In the genomic region with DNA sequence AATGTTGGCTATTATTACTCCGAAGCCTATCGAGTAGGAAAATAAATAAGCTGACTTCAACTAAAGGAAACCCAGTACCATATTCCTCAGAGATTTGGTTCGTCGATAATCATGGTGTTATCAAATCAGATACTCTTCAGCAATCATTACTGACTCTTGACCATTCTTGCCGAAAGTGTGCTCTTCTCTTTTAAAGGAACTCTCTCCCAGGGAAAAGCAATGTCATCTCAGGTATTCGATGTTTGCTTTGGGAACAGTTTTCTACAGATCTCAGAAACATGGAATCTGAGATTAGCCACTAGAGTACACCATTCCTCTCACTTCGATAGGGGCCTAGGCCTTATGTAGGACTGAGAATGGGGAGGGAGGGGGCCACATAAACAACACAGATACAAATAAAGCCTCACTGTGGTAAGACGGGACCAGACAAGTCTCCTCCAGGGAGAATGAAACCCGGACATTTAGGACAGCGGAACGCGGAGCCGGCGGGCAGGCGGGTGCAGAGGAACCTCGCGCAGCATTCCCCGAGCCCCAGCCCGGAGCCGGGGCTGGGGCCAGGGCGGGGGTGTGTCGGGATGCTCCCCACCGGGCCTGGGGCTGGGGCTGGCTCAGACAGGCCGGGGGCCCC, we compare ENCODE assay signal across 8 cellular contexts. TPM values are rescaled to one million over a fixed set of nuclear protein-coding genes. Genes with fewer than 3 reads are reported as not detected.
DNase-seq lines count a peak whose midpoint lies in the region; ATAC-seq, FAIRE-seq and TF ChIP-seq lines count a peak whose summit lies in the region.

No MANE protein-coding gene starts in this region.

- H3K4me1 ChIP-seq in BLaER1 (peaks cover 48% of the 10 kb centered on the region), esophagus (ENCODE audit: control insufficient read depth in 2 of 2, insufficient read depth in 2 of 2, low read length in 1 of 2) (no peaks in the 10 kb centered on the region), muscle layer of duodenum (ENCODE audit: control insufficient read depth in 1 of 2, insufficient read depth in 2 of 2, low read length in 2 of 2) (peaks cover under 1 to 40% of the 10 kb centered on the region in 2 donors)

- H3K27me3 ChIP-seq in BLaER1 (no peaks in the 10 kb centered on the region), esophagus (ENCODE audit: control insufficient read depth in 1 of 2, insufficient read depth in 2 of 2, low read length in 2 of 2) (no peaks in the 10 kb centered on the region), muscle layer of duodenum (ENCODE audit: low read depth, low read length) (no peaks in the 10 kb centered on the region)

- ATAC-seq in GM18868 (IDR thresholded peaks at IDR 0.05; ENCODE audit: unreplicated experiment): peak; percentile 1
- peak; percentile 8 for ATAC-seq in HG03159 (IDR thresholded peaks at IDR 0.05; ENCODE audit: unreplicated experiment)

- H3K27ac ChIP-seq in BLaER1 (peak overlapping the region; percentile 93), esophagus (ENCODE audit: low read depth in 2 of 2, low read length in 1 of 2) (peak overlapping the region; percentile 99), muscle layer of duodenum (ENCODE audit: low read length) (peak overlapping the region; percentile 82)

- H3K36me3 ChIP-seq in BLaER1 (peaks cover 34% of the 10 kb centered on the region), esophagus (ENCODE audit: control insufficient read depth in 2 of 2, insufficient read depth in 2 of 2, low read length in 1 of 2) (no peaks in the 10 kb centered on the region), muscle layer of duodenum (ENCODE audit: control insufficient read depth in 1 of 2, insufficient read depth in 2 of 2, low read length in 2 of 2) (peaks cover 0 to 5% of the 10 kb centered on the region in 2 donors)

- no peak for TF ChIP-seq CTCF in GM20000 (IDR thresholded peaks at IDR 0.05; ENCODE audit: extremely low read depth, missing control alignments)
- no peak for TF ChIP-seq CTCF in D721Med (IDR thresholded peaks at IDR 0.05; ENCODE audit: insufficient read depth, missing control alignments)

- WGBS in esophagus, 2 donors: 2 to 3% methylated on average over 21 to 24 of the region's 24 CpGs

- DNase-seq in SW480 (ENCODE audit: low spot score) (peak; percentile 10), GM20000 (ENCODE audit: low spot score) (no peak), D721Med (ENCODE audit: insufficient read length, low spot score) (no peak)

- peak overlapping the region; percentile 96 for H3K4me3 ChIP-seq in BLaER1
- peak overlapping the region; percentile 68 to 88 for H3K4me3 ChIP-seq in esophagus (ENCODE audit: low read depth in 1 of 2, low read length in 2 of 2)
- H3K4me3 ChIP-seq in muscle layer of duodenum (ENCODE audit: low read depth in 1 of 2, low read length in 2 of 2): peak overlapping the region; percentile 87 to 94

- FAIRE-seq in D721Med (lab: Jason Lieb, UNC): no peak

- H4K20me1 ChIP-seq in BLaER1: peaks cover 72% of the 10 kb centered on the region

- H3K4me2 ChIP-seq in BLaER1: peak overlapping the region; percentile 96

- H3K9me3 ChIP-seq in BLaER1 (no peaks in the 10 kb centered on the region), esophagus (ENCODE audit: control insufficient read depth in 2 of 2, insufficient read depth in 1 of 2, low read depth in 1 of 2, low read length in 1 of 2) (no peaks in the 10 kb centered on the region), muscle layer of duodenum (ENCODE audit: control insufficient read depth in 1 of 2, low read length in 2 of 2) (no peaks in the 10 kb centered on the region)

- H3K9ac ChIP-seq in BLaER1: peak overlapping the region; percentile 97

RNA-seq across cellular contexts. Expression of a gene that starts 0.6 kb away (rescaled TPM):
- 1 to 10 TPM; 6.4 to 7.0 TPM for polyA plus RNA-seq in esophagus

RNA-seq across cellular contexts. Expression of a gene that starts 4.2 kb away (rescaled TPM):
- 100 to 1,000 TPM in 1 of 2 donors, 10 to 100 TPM in 1; 83.5 to 345 TPM for polyA plus RNA-seq in esophagus

RNA-seq across cellular contexts. Expression of a gene that starts 51.6 kb away (rescaled TPM):
- 10 to 100 TPM; 49.4 to 76.2 TPM for polyA plus RNA-seq in esophagus
